In the genomic region with DNA sequence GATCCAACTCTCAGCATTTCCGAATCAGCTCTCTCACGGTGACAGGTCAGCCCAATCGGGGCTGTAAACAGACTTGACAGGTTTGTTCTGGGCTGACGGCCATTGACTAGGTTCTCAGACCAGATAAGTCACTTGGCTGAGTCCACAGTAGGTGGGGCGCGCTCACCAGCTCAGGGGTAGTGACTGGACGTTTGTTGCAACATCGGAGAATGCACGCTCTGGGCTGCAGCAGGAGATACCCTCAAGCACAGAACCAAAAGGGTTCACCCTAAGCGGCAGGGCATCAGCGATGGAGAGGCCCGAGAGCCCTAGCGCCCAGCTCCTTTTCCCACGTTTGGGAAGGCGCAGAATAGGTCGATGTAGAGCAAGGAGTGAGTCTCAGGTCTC, we compare ENCODE assay signal across 8 cellular contexts. TPM values are rescaled to one million over a fixed set of nuclear protein-coding genes. Genes with fewer than 3 reads are reported as not detected.
DNase-seq lines count a peak whose midpoint lies in the region; ATAC-seq and TF ChIP-seq lines count a peak whose summit lies in the region.

No MANE protein-coding gene starts in this region.

- H3K4me3 Mint-ChIP-seq in activated CD4-positive, alpha-beta T cell treated with anti-CD3 and anti-CD28 coated beads, Interleukin-2, amount 10 ng/mL, durations not matched to agents 24 days and 14 days, result peak overlapping the region; percentile 92

- POLR2A ChIA-PET in OCI-LY7 (lab: Charles Lee), result interaction anchor here (0.7 to 6.9 kb wide), 30 partner anchors 10 to 1027 kb away, joined by 3 to 134 read pairs (median 4); no protein-coding TSS in a partner anchor

- peaks cover 24% of the 10 kb centered on the region for H3K36me3 ChIP-seq in OCI-LY7 (ENCODE audit: insufficient read depth, low read length)

- ATAC-seq in HG02763 (IDR thresholded peaks at IDR 0.05; ENCODE audit: unreplicated experiment), result peak; percentile 16
- peak; percentile 57 for ATAC-seq in left lobe of liver
- ATAC-seq in stimulated activated naive CD8-positive, alpha-beta T cell treated with anti-CD3 and anti-CD28 coated beads, Interleukin-15, Interleukin-2, amounts not matched to agents 100 U/mL and 50 U/mL, for 24 hours, result no peak

- H3K27ac ChIP-seq in OCI-LY7 (ENCODE audit: low read depth, low read length, poor library complexity, severe bottlenecking), result peak overlapping the region; percentile 94
- H3K27ac ChIP-seq in cingulate gyrus (ENCODE audit: low read depth, low read length), result peak overlapping the region; percentile 95

- peak overlapping the region; percentile 96 for H3K4me3 ChIP-seq in OCI-LY7 (ENCODE audit: low read depth, low read length, poor library complexity, severe bottlenecking)

- peak overlapping the region; percentile 82 for H3K4me2 ChIP-seq in OCI-LY7 (ENCODE audit: low read length)

- peaks cover 36% of the 10 kb centered on the region for H3K4me1 Mint-ChIP-seq in activated CD4-positive, alpha-beta T cell treated with anti-CD3 and anti-CD28 coated beads, Interleukin-2, amount 10 ng/mL, durations not matched to agents 24 days and 14 days

- intact Hi-C loops in activated CD4-positive, alpha-beta T cell treated with anti-CD3 and anti-CD28 coated beads, Interleukin-2, amount 10 ng/mL, durations not matched to agents 24 days and 14 days (cut with micrococcal nuclease), result no loop called here
- intact Hi-C loops in OCI-LY7 (cut with micrococcal nuclease; ENCODE audit: unreplicated experiment), result loop anchor here (5.0 kb wide), 5 partner anchors 206 to 456 kb away; no protein-coding TSS in a partner anchor

- H4K20me1 ChIP-seq in OCI-LY7 (ENCODE audit: insufficient read depth, low read length), result peaks cover 23% of the 10 kb centered on the region

- BruUV-seq in OCI-LY7 (replicated peaks; lab: Mats Ljungman, UMichigan), result no TSS peak

- CTCF ChIA-PET in OCI-LY7 (lab: Charles Lee; ENCODE audit: unreplicated experiment), result interaction anchor here (0.9 to 3.2 kb wide), 5 partner anchors 115 to 531 kb away, joined by 3 to 36 read pairs (median 8); no protein-coding TSS in a partner anchor

- no peaks in the 10 kb centered on the region for H3K27me3 Mint-ChIP-seq in activated CD4-positive, alpha-beta T cell treated with anti-CD3 and anti-CD28 coated beads, Interleukin-2, amount 10 ng/mL, durations not matched to agents 24 days and 14 days

- H3K9me2 ChIP-seq in OCI-LY7 (ENCODE audit: insufficient read depth, low read length), result no peaks in the 10 kb centered on the region

- no peaks in the 10 kb centered on the region for H3K9me3 Mint-ChIP-seq in activated CD4-positive, alpha-beta T cell treated with anti-CD3 and anti-CD28 coated beads, Interleukin-2, amount 10 ng/mL, durations not matched to agents 24 days and 14 days

- peak overlapping the region; percentile 91 for H3K27ac Mint-ChIP-seq in activated CD4-positive, alpha-beta T cell treated with anti-CD3 and anti-CD28 coated beads, Interleukin-2, amount 10 ng/mL, durations not matched to agents 24 days and 14 days

- DNase-seq in activated CD4-positive, alpha-beta T cell treated with anti-CD3 and anti-CD28 coated beads, Interleukin-2, amount 10 ng/mL, durations not matched to agents 24 days and 14 days, result no peak
- no peak for DNase-seq in activated CD4-positive, alpha-beta T cell treated with anti-CD3 and anti-CD28 coated beads, Interleukin-2, amount 50 U/mL, for 1 hour
- peak; percentile 82 for DNase-seq in OCI-LY7 (ENCODE audit: low spot score)
- DNase-seq in left lobe of liver (ENCODE audit: low spot score), result peak; percentile 95
- DNase-seq in stimulated activated naive CD8-positive, alpha-beta T cell treated with anti-CD3 and anti-CD28 coated beads, Interleukin-15, Interleukin-2, amounts not matched to agents 100 U/mL and 50 U/mL, for 24 hours, result peak; percentile 45
- DNase-seq in NCI-H1436 (lab: John Stamatoyannopoulos, UW), result no peak

- peak overlapping the region; percentile 64; the same call in 1 of the 2 replicates for H2AFZ ChIP-seq in OCI-LY7 (ENCODE audit: low read length)

- H3K4me1 ChIP-seq in OCI-LY7 (ENCODE audit: insufficient read depth, low read length, poor library complexity, severe bottlenecking), result peaks cover 19% of the 10 kb centered on the region

- H3K9me3 ChIP-seq in OCI-LY7 (ENCODE audit: low read length), result no peaks in the 10 kb centered on the region

- no peak; the same call in 1 of the 2 replicates for TF ChIP-seq CTCF in OCI-LY7 (conservative IDR thresholded peaks at IDR 0.05; ENCODE audit: low read length)

- H3K79me2 ChIP-seq in OCI-LY7 (ENCODE audit: insufficient read depth, low read depth, low read length), result peaks cover 51% of the 10 kb centered on the region

- peaks cover 11% of the 10 kb centered on the region for H3K36me3 Mint-ChIP-seq in activated CD4-positive, alpha-beta T cell treated with anti-CD3 and anti-CD28 coated beads, Interleukin-2, amount 10 ng/mL, durations not matched to agents 24 days and 14 days (ENCODE audit: low read depth)

RNA-seq across cellular contexts. Expression of a gene that starts 1.8 kb away (rescaled TPM):
- 0.54 and 1.0 TPM in 2 replicates for total RNA-seq in activated CD4-positive, alpha-beta T cell treated with anti-CD3 and anti-CD28 coated beads, Interleukin-2, amount 10 ng/mL, durations not matched to agents 24 days and 14 days
- 2.4 and 3.8 TPM in 2 replicates for total RNA-seq in OCI-LY7 (2014; rRNA removed; shearing (Covaris generic))
- total RNA-seq in OCI-LY7 (2022), result 5.1 and 5.5 TPM in 2 replicates
- total RNA-seq in left lobe of liver, result 0.68 TPM

RNA-seq across cellular contexts. Expression of a gene that starts 1.9 kb away (rescaled TPM):
- total RNA-seq in activated CD4-positive, alpha-beta T cell treated with anti-CD3 and anti-CD28 coated beads, Interleukin-2, amount 10 ng/mL, durations not matched to agents 24 days and 14 days, result 48.6 and 51.3 TPM in 2 replicates
- 113 and 135 TPM in 2 replicates for total RNA-seq in OCI-LY7 (2014; rRNA removed; shearing (Covaris generic))
- total RNA-seq in OCI-LY7 (2022) (173 and 176 TPM in 2 replicates), left lobe of liver (41.5 TPM)

RNA-seq across cellular contexts. Expression of a gene that starts 43.5 kb away (rescaled TPM):
- total RNA-seq in activated CD4-positive, alpha-beta T cell treated with anti-CD3 and anti-CD28 coated beads, Interleukin-2, amount 10 ng/mL, durations not matched to agents 24 days and 14 days, result 54.1 and 55.5 TPM in 2 replicates
- total RNA-seq in OCI-LY7 (2014; rRNA removed; shearing (Covaris generic)), result 17.7 and 19.6 TPM in 2 replicates
- total RNA-seq in OCI-LY7 (2022), result 44.7 and 47.7 TPM in 2 replicates
- total RNA-seq in left lobe of liver, result 20.6 TPM

Comparison
In these comparisons a context has a peak if more than half of its experiments do, and no peak if none do; other contexts are left out.
1. DNase-seq: peak in OCI-LY7 (single experiment), left lobe of liver (single experiment) and stimulated activated naive CD8-positive, alpha-beta T cell treated with anti-CD3 and anti-CD28 coated beads, Interleukin-15, Interleukin-2, amounts not matched to agents 100 U/mL and 50 U/mL, for 24 hours (single experiment); none in activated CD4-positive, alpha-beta T cell treated with anti-CD3 and anti-CD28 coated beads, Interleukin-2, amount 10 ng/mL, durations not matched to agents 24 days and 14 days (single experiment), activated CD4-positive, alpha-beta T cell treated with anti-CD3 and anti-CD28 coated beads, Interleukin-2, amount 50 U/mL, for 1 hour (single experiment) and NCI-H1436 (single experiment).